In the genomic region with DNA sequence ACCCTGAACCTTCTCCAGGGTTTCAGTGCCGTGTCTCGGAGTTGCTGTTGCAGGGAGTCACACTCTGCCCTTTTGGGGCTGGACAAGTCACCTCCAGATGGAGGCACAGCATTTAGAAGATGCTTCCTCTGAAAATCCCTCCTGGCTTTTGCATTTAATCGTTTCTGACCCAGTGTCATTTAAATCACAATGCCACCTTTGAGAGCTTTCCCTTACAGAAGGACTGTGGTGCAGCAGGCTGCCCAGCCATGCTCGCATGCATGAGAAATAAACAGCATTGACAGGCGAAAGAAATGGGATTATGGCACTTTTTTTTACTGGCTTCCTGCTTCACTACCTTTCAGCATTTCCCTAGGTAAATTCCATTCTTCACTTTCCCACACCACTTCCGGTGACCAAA, we compare ENCODE assay signal across 17 cellular contexts.
DNase-seq lines count a peak whose midpoint lies in the region; TF ChIP-seq lines count a peak whose summit lies in the region.
"Had no signal": no experiment of that assay in that cellular context is flagged by ENCODE, and none has a peak within 500 bp of the region (broad histone marks: within the 10 kb centered on the region; RNA-seq: fewer than 3 reads in every experiment).

No MANE protein-coding gene starts in this region.

- H3K4me3 ChIP-seq in HAP-1 (no peak overlapping the region), skeletal muscle satellite cell (ENCODE audit: low read length) (no peak overlapping the region), Peyer's patch (no peak overlapping the region)
- H3K4me3 ChIP-seq: MG63, SJCRH30 had no signal

- no peak overlapping the region for H3K4me3 Mint-ChIP-seq in glutamatergic neuron (ENCODE audit: unreplicated experiment)

- POLR2A ChIA-PET in RWPE1 (lab: Yijun Ruan, JAX; ENCODE audit: low non-redundant PET) = no interaction called here

- peaks cover 5% of the 10 kb centered on the region for H3K4me1 Mint-ChIP-seq in glutamatergic neuron (ENCODE audit: low read depth, unreplicated experiment)

- no peak overlapping the region for H3K9ac ChIP-seq in skeletal muscle satellite cell (ENCODE audit: low read depth, low read length)

- H3K27ac Mint-ChIP-seq in glutamatergic neuron (ENCODE audit: unreplicated experiment) = peak overlapping the region; percentile 7

- no peak for TF ChIP-seq POLR2A in Peyer's patch (IDR thresholded peaks at IDR 0.05)

- H3K27me3 Mint-ChIP-seq in glutamatergic neuron (ENCODE audit: unreplicated experiment) = no peaks in the 10 kb centered on the region

- TF ChIP-seq CTCF in RWPE1 (conservative IDR thresholded peaks at IDR 0.05; ENCODE audit: low read depth) (no peak), glutamatergic neuron (IDR thresholded peaks at IDR 0.05; ENCODE audit: partially characterized antibody, unreplicated experiment) (no peak), Peyer's patch (IDR thresholded peaks at IDR 0.05) (no peak)

- CTCF ChIA-PET in RWPE1 (lab: Yijun Ruan, JAX) = interaction anchor here (0.6 kb wide), 1 partner anchor 17 kb away, joined by 3 read pairs; no protein-coding TSS in a partner anchor

- H3K9me3 Mint-ChIP-seq in glutamatergic neuron (ENCODE audit: unreplicated experiment) = no peaks in the 10 kb centered on the region

- no peaks in the 10 kb centered on the region for H3K9me3 ChIP-seq in HAP-1
- no peaks in the 10 kb centered on the region for H3K9me3 ChIP-seq in skeletal muscle satellite cell (replicated peaks; ENCODE audit: low read length)
- H3K9me3 ChIP-seq in Peyer's patch = no peaks in the 10 kb centered on the region
- H3K9me3 ChIP-seq: Caco-2, MG63, SJCRH30 had no signal

- H3K27ac ChIP-seq in RWPE1 (peak overlapping the region; percentile 87), Peyer's patch (peak overlapping the region in 2 of 4 donors; percentile 40 to 65)
- H3K27ac ChIP-seq: SJCRH30 had no signal

- peak; percentile 12 to 18 for DNase-seq in HAP-1 (ENCODE audit: low spot score in 2 of 2)
- no peak for DNase-seq in RWPE1 (ENCODE audit: low spot score)
- DNase-seq in glutamatergic neuron = no peak
- no peak for DNase-seq in activated effector memory CD4-positive, alpha-beta T cell treated with Interleukin-2 at 50 U/mL for 16 hours
- no peak for DNase-seq in Peyer's patch
- no peak for DNase-seq in SIG-M5 (lab: John Stamatoyannopoulos, UW)
- DNase-seq: ACHN, Caco-2, DMS153, Karpas-422, NCI-H1092, NCI-H2081 treated with DMSO at 0.1 percent for 48 hours, NCI-H510A treated with DMSO at 0.1 percent for 48 hours, SW 1271 had no signal

- H3K36me3 ChIP-seq in HAP-1 (replicated peaks) (no peaks in the 10 kb centered on the region), skeletal muscle satellite cell (ENCODE audit: insufficient read depth, low read length) (no peaks in the 10 kb centered on the region), Peyer's patch (no peaks in the 10 kb centered on the region)
- H3K36me3 ChIP-seq: MG63, SJCRH30 had no signal

- in situ Hi-C loops in HAP-1 (cut with MboI; ENCODE audit: low sequenced_read_pairs) = no loop called here

- H3K27me3 ChIP-seq in HAP-1 (ENCODE audit: low read depth) = no peaks in the 10 kb centered on the region
- no peaks in the 10 kb centered on the region for H3K27me3 ChIP-seq in skeletal muscle satellite cell (ENCODE audit: control insufficient read depth, insufficient read depth, low read length)
- no peaks in the 10 kb centered on the region for H3K27me3 ChIP-seq in Peyer's patch
- H3K27me3 ChIP-seq: MG63, SJCRH30 had no signal

- H3K4me1 ChIP-seq in HAP-1 (no peaks in the 10 kb centered on the region), skeletal muscle satellite cell (ENCODE audit: control insufficient read depth, insufficient read depth, low read length) (peaks cover 27% of the 10 kb centered on the region), Peyer's patch (peaks cover 0 to 7% (median 2%) of the 10 kb centered on the region in 4 donors)
- H3K4me1 ChIP-seq: Caco-2 had no signal

- peak overlapping the region; percentile 32 for H3K4me2 ChIP-seq in skeletal muscle satellite cell (ENCODE audit: low read length)

- no peaks in the 10 kb centered on the region for H3K36me3 Mint-ChIP-seq in glutamatergic neuron (ENCODE audit: unreplicated experiment)

Comparison
In these comparisons a context has a peak if more than half of its experiments do, and no peak if none do; other contexts are left out.
1. DNase-seq: peak in HAP-1 (2 of 2); none in RWPE1 (single experiment), glutamatergic neuron (single experiment), activated effector memory CD4-positive, alpha-beta T cell treated with Interleukin-2 at 50 U/mL for 16 hours (single experiment), Peyer's patch (0 of 3) and SIG-M5 (single experiment).